ENCODE assay signal across 16 cellular contexts in the genomic region with DNA sequence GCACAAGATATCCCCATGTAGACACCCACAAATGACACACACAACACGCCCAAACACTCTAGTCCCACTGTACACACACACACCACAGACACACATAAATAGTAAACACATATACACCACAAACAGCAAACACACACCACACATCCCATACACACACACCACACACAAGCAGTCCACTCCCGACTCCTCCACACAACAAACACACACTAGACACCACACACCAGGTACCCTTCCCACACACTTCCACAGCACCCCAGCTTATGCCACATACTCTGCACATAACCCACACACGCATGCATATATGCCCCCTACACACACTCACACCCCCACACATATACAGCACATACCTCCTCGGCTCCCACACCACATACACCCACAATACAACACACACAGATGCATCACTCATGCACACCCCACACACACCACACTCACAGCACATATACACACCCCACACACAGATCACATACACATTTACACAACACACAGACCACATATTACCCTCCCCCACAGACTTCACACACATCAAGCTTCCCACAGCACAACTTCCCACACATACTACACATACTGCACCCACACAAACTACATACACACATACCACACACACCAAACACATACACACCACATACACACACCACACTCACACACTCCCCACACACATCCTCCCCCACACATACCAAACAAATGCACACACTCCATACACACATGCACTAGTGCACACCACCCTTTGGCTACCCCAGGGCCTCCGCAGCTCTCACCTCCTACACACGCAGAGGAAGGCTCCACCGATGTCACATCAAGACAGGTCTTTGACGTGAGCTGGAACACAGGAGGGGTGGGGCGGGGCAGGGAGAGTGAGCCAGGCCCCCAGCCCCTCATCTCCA. TPM values are rescaled to one million over a fixed set of nuclear protein-coding genes. Genes with fewer than 3 reads are reported as not detected.
DNase-seq lines count a peak whose midpoint lies in the region; ATAC-seq and TF ChIP-seq lines count a peak whose summit lies in the region.
"Not testable (repeated sequence)": the region's sequence is repeated elsewhere in the genome, so short reads cannot be mapped to it uniquely, and the experiment has no call there.
"Had no signal": no experiment of that assay in that cellular context is flagged by ENCODE, and none has a peak within 500 bp of the region (broad histone marks: within the 10 kb centered on the region; RNA-seq: fewer than 3 reads in every experiment).

No MANE protein-coding gene starts in this region.

- not testable (repeated sequence) for H3K4me3 Mint-ChIP-seq in CD8-positive, alpha-beta T cell; activated CD4-positive, alpha-beta memory T cell treated with anti-CD3 and anti-CD28 coated beads for 36 hours; naive thymus-derived CD4-positive, alpha-beta T cell

- peak overlapping the region; percentile 63 for H3K4me3 ChIP-seq in CD8-positive, alpha-beta T cell (ENCODE audit: low read depth, low read length)
- H3K4me3 ChIP-seq in naive thymus-derived CD4-positive, alpha-beta T cell (ENCODE audit: low read length) = peak overlapping the region; percentile 72
- H3K4me3 ChIP-seq in vagina = not testable (repeated sequence)

- POLR2A ChIA-PET in CD8-positive, alpha-beta T cell (lab: Charles Lee) = interaction anchor here (1.0 kb wide), 1 partner anchor 12 kb away, joined by 3 read pairs; no protein-coding TSS in a partner anchor
- POLR2A ChIA-PET in activated CD4-positive, alpha-beta memory T cell treated with anti-CD3 and anti-CD28 coated beads for 36 hours (lab: Charles Lee); naive thymus-derived CD4-positive, alpha-beta T cell (lab: Charles Lee): not testable (repeated sequence)

- TF ChIP-seq CTCF in CD8-positive, alpha-beta T cell (IDR thresholded peaks at IDR 0.05); vagina (IDR thresholded peaks at IDR 0.05): not testable (repeated sequence)

- not testable (repeated sequence) for H3K27me3 Mint-ChIP-seq in CD8-positive, alpha-beta T cell (ENCODE audit: low read depth); activated CD4-positive, alpha-beta memory T cell treated with anti-CD3 and anti-CD28 coated beads for 36 hours; naive thymus-derived CD4-positive, alpha-beta T cell

- H3K9me3 Mint-ChIP-seq in CD8-positive, alpha-beta T cell; activated CD4-positive, alpha-beta memory T cell treated with anti-CD3 and anti-CD28 coated beads for 36 hours; naive thymus-derived CD4-positive, alpha-beta T cell: not testable (repeated sequence)

- peaks cover 11% of the 10 kb centered on the region for H3K4me1 Mint-ChIP-seq in CD8-positive, alpha-beta T cell (ENCODE audit: low read depth)
- H3K4me1 Mint-ChIP-seq in activated CD4-positive, alpha-beta memory T cell treated with anti-CD3 and anti-CD28 coated beads for 36 hours (ENCODE audit: low read depth) = not testable (repeated sequence)
- H3K4me1 Mint-ChIP-seq in naive thymus-derived CD4-positive, alpha-beta T cell = peaks cover 6 to 49% (median 33%) of the 10 kb centered on the region in 7 donors

- not testable (repeated sequence) for H3K27me3 ChIP-seq in CD8-positive, alpha-beta T cell (ENCODE audit: insufficient read depth, low read length); naive thymus-derived CD4-positive, alpha-beta T cell (ENCODE audit: control insufficient read depth in 2 of 2, insufficient read depth in 2 of 2, low read length in 2 of 2); vagina

- CTCF ChIA-PET in CD8-positive, alpha-beta T cell (lab: Charles Lee) = interaction anchor here (0.6 kb wide), 1 partner anchor 65 kb away, joined by 3 read pairs; no protein-coding TSS in a partner anchor
- CTCF ChIA-PET in activated CD4-positive, alpha-beta memory T cell treated with anti-CD3 and anti-CD28 coated beads for 36 hours (lab: Charles Lee); naive thymus-derived CD4-positive, alpha-beta T cell (lab: Charles Lee): not testable (repeated sequence)

- not testable (repeated sequence) for H3K9me3 ChIP-seq in CD8-positive, alpha-beta T cell (ENCODE audit: low read length); naive thymus-derived CD4-positive, alpha-beta T cell (ENCODE audit: control insufficient read depth in 2 of 3, low read length in 3 of 3); vagina

- peak overlapping the region; percentile 64 for H3K27ac ChIP-seq in CD8-positive, alpha-beta T cell (ENCODE audit: low read depth, low read length)
- H3K27ac ChIP-seq in naive thymus-derived CD4-positive, alpha-beta T cell (ENCODE audit: low read depth, low read length) = peak overlapping the region; percentile 80
- H3K27ac ChIP-seq in vagina = not testable (repeated sequence)

- peak in 3 of 7 experiments; percentile 28 to 82 (median 55) for DNase-seq in CD8-positive, alpha-beta T cell
- DNase-seq in T follicular helper cell (ENCODE audit: low read depth) (peak; percentile 56), vagina (ENCODE audit: extremely low spot score in 2 of 2) (peak; percentile 58 to 70)
- peak; percentile 49 for DNase-seq in activated CD4-positive, alpha-beta memory T cell treated with anti-CD3 and anti-CD28 coated beads for 36 hours
- DNase-seq in activated effector memory CD4-positive, alpha-beta T cell treated with anti-CD3 and anti-CD28 coated beads, Interleukin-2, amount 50 U/mL, for 16 hours = peak; percentile 69
- DNase-seq in effector CD8-positive, alpha-beta T cell (lab: John Stamatoyannopoulos, UW) = peak; percentile 51
- peak in 7 of 9 donors; percentile 61 to 80 (median 74) for DNase-seq in naive thymus-derived CD4-positive, alpha-beta T cell
- DNase-seq in stimulated activated CD4-positive, alpha-beta T cell treated with anti-CD3 and anti-CD28 coated beads, Interleukin-2, amount 100 ng/mL, for 4 hours (ENCODE audit: low read depth) = peak; percentile 39

- H3K36me3 Mint-ChIP-seq in CD8-positive, alpha-beta T cell; activated CD4-positive, alpha-beta memory T cell treated with anti-CD3 and anti-CD28 coated beads for 36 hours; naive thymus-derived CD4-positive, alpha-beta T cell: not testable (repeated sequence)

- peak; percentile 76 for ATAC-seq in CD8-positive, alpha-beta T cell
- ATAC-seq in naive thymus-derived CD4-positive, alpha-beta T cell = peak; percentile 70

- H3K36me3 ChIP-seq in CD8-positive, alpha-beta T cell (ENCODE audit: insufficient read depth, low read length); naive thymus-derived CD4-positive, alpha-beta T cell (ENCODE audit: control insufficient read depth in 2 of 3, insufficient read depth in 3 of 3, low read length in 3 of 3); vagina: not testable (repeated sequence)

- H3K27ac Mint-ChIP-seq in CD8-positive, alpha-beta T cell; activated CD4-positive, alpha-beta memory T cell treated with anti-CD3 and anti-CD28 coated beads for 36 hours; naive thymus-derived CD4-positive, alpha-beta T cell: not testable (repeated sequence)

- not testable (repeated sequence) for TF ChIP-seq POLR2A in vagina (IDR thresholded peaks at IDR 0.05)

- intact Hi-C loops in CD8-positive, alpha-beta T cell (cut with DNase I, micrococcal nuclease) = loop anchor here in 1 of 2 experiments (5.0 kb wide), 1 partner anchor 66 kb away; no protein-coding TSS in a partner anchor
- intact Hi-C loops in activated CD4-positive, alpha-beta memory T cell treated with anti-CD3 and anti-CD28 coated beads for 36 hours (cut with micrococcal nuclease) = loop anchor here (5.0 kb wide), 2 partner anchors 61 to 174 kb away; a partner anchor contains a TSS
- intact Hi-C loops in naive thymus-derived CD4-positive, alpha-beta T cell (cut with micrococcal nuclease) = loop anchor here (2.0 to 5.0 kb wide), 4 partner anchors 13 to 421 kb away; a partner anchor contains a TSS
- intact Hi-C loops in vagina (cut with DNase I) = not testable (repeated sequence)

- peaks cover 85% of the 10 kb centered on the region for H3K4me1 ChIP-seq in CD8-positive, alpha-beta T cell (ENCODE audit: insufficient read depth, low read length)
- H3K4me1 ChIP-seq in naive thymus-derived CD4-positive, alpha-beta T cell (ENCODE audit: control insufficient read depth in 2 of 2, insufficient read depth in 2 of 2, low read length in 2 of 2) = peaks cover 67 to 78% of the 10 kb centered on the region in 2 donors
- H3K4me1 ChIP-seq in vagina = not testable (repeated sequence)

RNA-seq across cellular contexts. Expression of a gene that starts 47.5 kb away (rescaled TPM):
- not detected for total RNA-seq in CD8-positive, alpha-beta T cell
- not detected for total RNA-seq in activated CD4-positive, alpha-beta memory T cell treated with anti-CD3 and anti-CD28 coated beads for 36 hours
- total RNA-seq in naive thymus-derived CD4-positive, alpha-beta T cell = not detected
- not detected for polyA plus RNA-seq in naive thymus-derived CD4-positive, alpha-beta T cell
- total RNA-seq in vagina = not detected
- total RNA-seq: activated T-helper 2 cell treated with anti-CD3 and anti-CD28 coated beads, Interferon-gamma antibody, Interleukin-2, Interleukin-4, amounts not matched to agents 10 μg/mL and 5 μg/mL and 100 μg/mL, durations not matched to agents 14 hours and 24 hours and 36 hours; G401; left lobe of liver; Right ventricle myocardium inferior; temporal lobe; uterus had no signal
- polyA plus RNA-seq: IgD-negative memory B cell, SK-N-SH had no signal
